1 cellular context compared by ENCODE assay signal in genomic region chr6:25025919-25026301, GRCh38.
A peak's percentile ranks its signal among the peaks of the same experiment; 100 is the strongest.
TF ChIP-seq lines count a peak whose summit lies in the region.

No MANE protein-coding gene starts in this region.

TF ChIP-seq in GM12878, 131 proteins besides CTCF, POLR2A, EP300 and RAD21:
- no peak for TF ChIP-seq MLLT1 (IDR thresholded peaks at IDR 0.05)
- TF ChIP-seq JUNB (IDR thresholded peaks at IDR 0.05), result 0 out of 2 replicates have a peak, but pooled peaks have one; percentile 30
- TF ChIP-seq SMARCA5 (IDR thresholded peaks at IDR 0.05), result no peak
- TF ChIP-seq ASH2L (IDR thresholded peaks at IDR 0.05; ENCODE audit: borderline replicate concordance, low read depth), result no peak
- no peak for TF ChIP-seq NBN (IDR thresholded peaks at IDR 0.05)
